Comparison of ENCODE assay signal across 8 cellular contexts in the genomic region with DNA sequence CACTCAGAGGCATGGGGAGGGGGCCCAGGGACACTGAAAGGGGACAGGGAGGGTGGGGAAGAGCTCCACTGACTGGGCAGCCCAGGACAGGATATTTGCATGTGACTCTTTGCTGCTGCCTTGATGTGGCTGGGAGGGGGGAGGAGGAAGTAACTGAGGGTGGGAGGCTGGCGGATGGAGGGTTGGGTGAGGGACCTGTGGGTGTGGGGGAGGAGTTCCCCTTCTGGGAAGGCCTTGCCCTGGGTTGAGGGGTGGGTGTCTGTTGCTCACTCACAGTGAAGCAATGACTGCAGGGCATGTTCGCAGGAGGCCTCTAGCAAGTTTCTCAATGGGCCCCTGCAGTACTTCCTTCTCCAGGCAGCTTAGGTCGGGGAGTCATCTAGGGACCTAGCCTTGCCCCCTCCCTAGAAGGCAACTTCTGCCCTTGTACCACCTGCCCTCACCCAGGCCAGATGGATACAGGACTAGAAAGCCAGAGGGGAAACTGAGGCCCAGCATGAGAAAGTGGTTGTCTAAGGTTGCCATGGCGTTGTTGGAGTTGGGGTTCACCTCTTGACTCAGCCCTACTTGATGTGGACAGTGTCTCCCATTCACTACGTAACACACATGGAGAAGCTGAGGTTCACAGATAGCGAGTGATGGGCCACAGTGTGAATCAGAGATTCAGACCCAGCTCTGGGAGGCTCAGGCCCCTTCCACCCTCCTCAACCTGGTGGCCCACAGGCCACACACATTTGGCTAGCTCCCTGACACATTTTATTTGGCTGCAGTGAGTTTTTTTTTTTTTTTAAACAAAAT. TPM values are rescaled to one million over a fixed set of nuclear protein-coding genes. Genes with fewer than 3 reads are reported as not detected.
A peak's percentile ranks its signal among the peaks of the same experiment; 100 is the strongest.
DNase-seq lines count a peak whose midpoint lies in the region; ATAC-seq, FAIRE-seq and TF ChIP-seq lines count a peak whose summit lies in the region.

No MANE protein-coding gene starts in this region.

- H3K27me3 Mint-ChIP-seq in CD8-positive, alpha-beta memory T cell = peaks cover 0 to 4% of the 10 kb centered on the region in 2 donors
- no peaks in the 10 kb centered on the region for H3K27me3 Mint-ChIP-seq in stimulated activated naive B cell treated with anti-CD40 and anti-IgM and Interleukin-4, amounts not matched to agents 10 μg/mL and 1 μg/mL and 100 μg/mL, for 72 hours

- peaks cover 0 to 2% (median 0%) of the 10 kb centered on the region in 5 donors for H3K9me3 Mint-ChIP-seq in CD8-positive, alpha-beta memory T cell
- no peaks in the 10 kb centered on the region for H3K9me3 Mint-ChIP-seq in stimulated activated naive B cell treated with anti-CD40 and anti-IgM and Interleukin-4, amounts not matched to agents 10 μg/mL and 1 μg/mL and 100 μg/mL, for 72 hours

- POLR2A ChIA-PET in CD8-positive, alpha-beta memory T cell (lab: Charles Lee) = interaction anchor here (0.7 to 7.0 kb wide), 8 partner anchors 9 to 893 kb away, joined by 3 to 154 read pairs (median 4); a partner anchor contains a TSS

- ATAC-seq in stimulated activated naive B cell treated with anti-CD40 and anti-IgM and Interleukin-4, amounts not matched to agents 10 μg/mL and 1 μg/mL and 100 μg/mL, for 72 hours (replicated peaks) = peak; percentile 2 to 4

- H3K27ac Mint-ChIP-seq in CD8-positive, alpha-beta memory T cell = peak overlapping the region; percentile 88 to 99 (median 96)
- peak overlapping the region; percentile 92 for H3K27ac Mint-ChIP-seq in stimulated activated naive B cell treated with anti-CD40 and anti-IgM and Interleukin-4, amounts not matched to agents 10 μg/mL and 1 μg/mL and 100 μg/mL, for 72 hours

- peaks cover 67 to 87% (median 70%) of the 10 kb centered on the region in 3 donors for H3K4me1 Mint-ChIP-seq in CD8-positive, alpha-beta memory T cell
- peaks cover 53 to 79% of the 10 kb centered on the region in 2 donors for H3K4me1 Mint-ChIP-seq in stimulated activated naive B cell treated with anti-CD40 and anti-IgM and Interleukin-4, amounts not matched to agents 10 μg/mL and 1 μg/mL and 100 μg/mL, for 72 hours

- peak overlapping the region; percentile 88 for H3K4me3 ChIP-seq in CD8-positive, alpha-beta memory T cell (ENCODE audit: low read length)
- H3K4me3 ChIP-seq in mononuclear cell (ENCODE audit: low read length) = peak overlapping the region; percentile 60

- peak; percentile 65 to 91 (median 80) for DNase-seq in CD8-positive, alpha-beta memory T cell
- DNase-seq in activated effector memory CD4-positive, alpha-beta T cell treated with anti-CD3 and anti-CD28 coated beads, Interleukin-2, amount 50 U/mL, for 16 hours = peak; percentile 94
- peak; percentile 64 for DNase-seq in stimulated activated naive B cell treated with anti-CD40 and anti-IgM and Interleukin-4, amounts not matched to agents 10 μg/mL and 1 μg/mL and 100 μg/mL, for 72 hours
- DNase-seq in frontal cortex (ENCODE audit: low spot score in 2 of 2) (no peak), NCI-H82 (lab: John Stamatoyannopoulos, UW) (no peak), NCI-H2227 (lab: John Stamatoyannopoulos, UW; ENCODE audit: unreplicated experiment) (no peak)

- CTCF ChIA-PET in CD8-positive, alpha-beta memory T cell (lab: Charles Lee) = interaction anchor here (1.1 to 14.5 kb wide), 5 partner anchors 19 to 113 kb away, joined by 3 to 326 read pairs (median 58); a partner anchor contains a TSS

- H3K27me3 ChIP-seq in CD8-positive, alpha-beta memory T cell (ENCODE audit: insufficient read depth, low read length, poor library complexity, severe bottlenecking) = no peaks in the 10 kb centered on the region
- H3K27me3 ChIP-seq in mononuclear cell (ENCODE audit: insufficient read depth, low read length) = no peaks in the 10 kb centered on the region

- H3K9me3 ChIP-seq in CD8-positive, alpha-beta memory T cell (ENCODE audit: low read length) = no peaks in the 10 kb centered on the region
- no peaks in the 10 kb centered on the region for H3K9me3 ChIP-seq in mononuclear cell (ENCODE audit: low read depth, low read length)

- peaks cover 87% of the 10 kb centered on the region for H3K4me1 ChIP-seq in CD8-positive, alpha-beta memory T cell (ENCODE audit: insufficient read depth, low read length)
- H3K4me1 ChIP-seq in mononuclear cell (ENCODE audit: insufficient read depth, low read length) = peaks cover 85% of the 10 kb centered on the region

- peak; percentile 28; the same call in 1 of the 2 replicates for TF ChIP-seq POLR2A in Raji (IDR thresholded peaks at IDR 0.05; ENCODE audit: insufficient read depth, low read depth, low read length)

- no peak for FAIRE-seq in frontal cortex (lab: Jason Lieb, UNC)

- peak overlapping the region; percentile 93 for H3K27ac ChIP-seq in CD8-positive, alpha-beta memory T cell (ENCODE audit: low read depth, low read length)

- H3K36me3 ChIP-seq in CD8-positive, alpha-beta memory T cell (ENCODE audit: insufficient read depth, low read length) = peaks cover 32% of the 10 kb centered on the region

- H3K4me3 Mint-ChIP-seq in CD8-positive, alpha-beta memory T cell = peak overlapping the region; percentile 90 to 97 (median 94)
- peak overlapping the region; percentile 92 to 93 for H3K4me3 Mint-ChIP-seq in stimulated activated naive B cell treated with anti-CD40 and anti-IgM and Interleukin-4, amounts not matched to agents 10 μg/mL and 1 μg/mL and 100 μg/mL, for 72 hours

- H3K36me3 Mint-ChIP-seq in CD8-positive, alpha-beta memory T cell = peaks cover 0 to 52% (median 3%) of the 10 kb centered on the region in 3 donors
- H3K36me3 Mint-ChIP-seq in stimulated activated naive B cell treated with anti-CD40 and anti-IgM and Interleukin-4, amounts not matched to agents 10 μg/mL and 1 μg/mL and 100 μg/mL, for 72 hours = peaks cover 38 to 47% of the 10 kb centered on the region in 2 donors

RNA-seq across cellular contexts. Expression of a gene that starts 3.0 kb away (rescaled TPM):
- 100 to 1,000 TPM; 180 to 185 TPM for total RNA-seq in CD8-positive, alpha-beta memory T cell
- 201 TPM for polyA plus RNA-seq in CD8-positive, alpha-beta memory T cell
- 75.2 TPM for total RNA-seq in mononuclear cell
- 25.7 TPM for total RNA-seq in frontal cortex

RNA-seq across cellular contexts. Expression of a gene that starts 17.2 kb away (rescaled TPM):
- 10 to 100 TPM; 14.7 to 15.3 TPM for total RNA-seq in CD8-positive, alpha-beta memory T cell
- 22.1 TPM for polyA plus RNA-seq in CD8-positive, alpha-beta memory T cell
- total RNA-seq in mononuclear cell (25.8 TPM), frontal cortex (12.2 TPM)

RNA-seq across cellular contexts. Expression of a gene that starts 20.1 kb away (rescaled TPM):
- 10 to 100 TPM in 1 of 2 experiments, 1 to 10 TPM in 1; 9.2 to 10.3 TPM for total RNA-seq in CD8-positive, alpha-beta memory T cell
- 1.9 TPM for polyA plus RNA-seq in CD8-positive, alpha-beta memory T cell
- total RNA-seq in mononuclear cell (0.52 TPM), frontal cortex (2.4 TPM)

RNA-seq across cellular contexts. Expression of a gene that starts 29.0 kb away (rescaled TPM):
- not detected for total RNA-seq in CD8-positive, alpha-beta memory T cell
- polyA plus RNA-seq in CD8-positive, alpha-beta memory T cell = not detected
- total RNA-seq in mononuclear cell (not detected), frontal cortex (0.82 TPM)

RNA-seq across cellular contexts. Expression of a gene that starts 44.0 kb away (rescaled TPM):
- total RNA-seq in CD8-positive, alpha-beta memory T cell = 10 to 100 TPM; 47.9 to 50.5 TPM
- polyA plus RNA-seq in CD8-positive, alpha-beta memory T cell = 28.1 TPM
- total RNA-seq in mononuclear cell = 4.6 TPM
- total RNA-seq in frontal cortex = 187 TPM

Comparison
In these comparisons a context has a peak if more than half of its experiments do, and no peak if none do; other contexts are left out.
1. DNase-seq: peak in CD8-positive, alpha-beta memory T cell (5 of 5), activated effector memory CD4-positive, alpha-beta T cell treated with anti-CD3 and anti-CD28 coated beads, Interleukin-2, amount 50 U/mL, for 16 hours (single experiment) and stimulated activated naive B cell treated with anti-CD40 and anti-IgM and Interleukin-4, amounts not matched to agents 10 μg/mL and 1 μg/mL and 100 μg/mL, for 72 hours (single experiment); none in frontal cortex (0 of 2), NCI-H82 (single experiment) and NCI-H2227 (single experiment).